In genomic region chr15:22877122-22877521, GRCh38 we compare ENCODE assay signal across 6 cellular contexts.
"Had no signal": no experiment of that assay in that cellular context is flagged by ENCODE, and none has a peak within 500 bp of the region (broad histone marks: within the 10 kb centered on the region; RNA-seq: fewer than 3 reads in every experiment).

No MANE protein-coding gene starts in this region.

- H3K27me3 Mint-ChIP-seq: IgD-negative memory B cell had no signal

- H3K4me1 Mint-ChIP-seq: IgD-negative memory B cell had no signal

- H3K4me3 Mint-ChIP-seq: GM23338, H9, IgD-negative memory B cell had no signal

- H3K4me2 ChIP-seq: GM23338 had no signal

- H3K4me3 ChIP-seq: GM23338 had no signal

- H2AFZ ChIP-seq: GM23338 had no signal

- H3K9me3 Mint-ChIP-seq: IgD-negative memory B cell had no signal

- H3K27ac ChIP-seq: HL-60 had no signal

- ATAC-seq: GM23338 had no signal

- H3K27ac Mint-ChIP-seq: GM23338, IgD-negative memory B cell had no signal

- DNase-seq: H9, HCEC 1CT, KBM-7 had no signal
